Comparison of ENCODE assay signal across 20 cellular contexts in the genomic region with DNA sequence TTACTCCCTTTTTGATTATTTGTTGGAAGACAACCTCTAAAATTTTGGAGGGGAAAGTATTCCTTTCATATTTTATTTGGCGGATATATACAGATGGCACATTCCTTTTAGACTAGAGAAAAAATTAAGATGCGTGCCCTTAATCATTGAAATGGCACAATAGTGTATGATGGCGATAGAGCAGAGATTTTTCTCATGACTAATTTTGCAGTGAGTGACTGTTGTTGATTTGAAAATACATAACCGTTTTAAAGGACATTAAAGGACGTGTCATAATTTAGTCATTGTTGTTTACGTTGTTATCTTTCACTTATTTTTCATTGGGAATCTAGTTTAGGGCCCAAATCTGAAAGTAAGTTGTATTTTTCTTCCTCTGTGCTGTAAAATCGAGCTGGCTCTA.
A peak's percentile ranks its signal among the peaks of the same experiment; 100 is the strongest.
DNase-seq lines count a peak whose midpoint lies in the region; ATAC-seq, FAIRE-seq and TF ChIP-seq lines count a peak whose summit lies in the region.
"Had no signal": no experiment of that assay in that cellular context is flagged by ENCODE, and none has a peak within 500 bp of the region (broad histone marks: within the 10 kb centered on the region; RNA-seq: fewer than 3 reads in every experiment).

No MANE protein-coding gene starts in this region.

- in situ Hi-C loops in gastrocnemius medialis (cut with MboI; ENCODE audit: low sequenced_read_pairs in 4 of 4): no loop called here

- peaks cover 36% of the 10 kb centered on the region for H3K4me1 Mint-ChIP-seq in neural progenitor cell

- H2AFZ ChIP-seq in PC-3 (ENCODE audit: low read length) (no peak overlapping the region), endothelial cell of umbilical vein (ENCODE audit: low read depth, low read length) (no peak overlapping the region), neural progenitor cell (replicated peaks) (no peak overlapping the region)

- TF ChIP-seq POLR2A in endothelial cell of umbilical vein (IDR thresholded peaks at IDR 0.05; ENCODE audit: low read depth, low read length) (no peak), gastrocnemius medialis (IDR thresholded peaks at IDR 0.05) (no peak)

- H3K4me3 Mint-ChIP-seq in neural progenitor cell: no peak overlapping the region
- H3K4me3 Mint-ChIP-seq: activated naive CD8-positive, alpha-beta T cell treated with anti-CD3 and anti-CD28 coated beads, Interleukin-2, amount 50 U/mL, for 24 hours; CD8-positive, alpha-beta T cell; stimulated activated naive CD8-positive, alpha-beta T cell treated with anti-CD3 and anti-CD28 coated beads, Interleukin-15, Interleukin-2, amounts not matched to agents 100 ng/mL and 50 ng/mL, for 24 hours; T-helper 2 cell treated with Interferon-gamma antibody and Interleukin-4, amounts not matched to agents 5 μg/mL and 100 μg/mL, for 36 hours had no signal

- peaks cover 3% of the 10 kb centered on the region for H3K36me3 Mint-ChIP-seq in neural progenitor cell

- H3K4me1 ChIP-seq in PC-3 (ENCODE audit: insufficient read depth, low read length) (peaks cover 12% of the 10 kb centered on the region), endothelial cell of umbilical vein (ENCODE audit: control insufficient read depth, extremely low read depth, insufficient read depth, low read length) (no peaks in the 10 kb centered on the region), neural progenitor cell (peaks cover 37% of the 10 kb centered on the region), gastrocnemius medialis (peaks cover 40 to 54% of the 10 kb centered on the region in 2 donors)

- H3K27me3 ChIP-seq in PC-3 (ENCODE audit: low read length) (no peaks in the 10 kb centered on the region), endothelial cell of umbilical vein (ENCODE audit: control insufficient read depth in 2 of 2, insufficient read depth in 2 of 2, low read length in 2 of 2) (no peaks in the 10 kb centered on the region), neural progenitor cell (no peaks in the 10 kb centered on the region), gastrocnemius medialis (no peaks in the 10 kb centered on the region)

- DNase-seq in GM18507 (ENCODE audit: extremely low spot score, insufficient read length, low read depth) (no peak), PC-3 (peak; percentile 39), endothelial cell of umbilical vein (ENCODE audit: low read depth, low spot score) (no peak), neural progenitor cell (ENCODE audit: low spot score) (no peak), gastrocnemius medialis (no peak), anterior cingulate cortex (lab: John Stamatoyannopoulos, UW) (no peak)
- no peak for DNase-seq in activated CD8-positive, alpha-beta memory T cell treated with anti-CD3 and anti-CD28 coated beads for 24 hours
- DNase-seq: activated naive CD8-positive, alpha-beta T cell treated with anti-CD3 and anti-CD28 coated beads, Interleukin-2, amount 50 U/mL, for 24 hours; CD8-positive, alpha-beta T cell; DMS79 treated with DMSO at 0.1 percent for 48 hours; NCI-H146; NCI-H345; SIG-M5 had no signal

- FAIRE-seq in GM18507 (lab: Jason Lieb, UNC) (peak; percentile 33), endothelial cell of umbilical vein (lab: Jason Lieb, UNC) (peak; percentile 18)
- FAIRE-seq: islet of Langerhans, urothelium cell line had no signal

- H3K4me3 ChIP-seq in PC-3 (ENCODE audit: low read length): no peak overlapping the region
- H3K4me3 ChIP-seq in endothelial cell of umbilical vein (replicated peaks in 1 of 3; ENCODE audit: insufficient read depth in 1 of 3, low read depth in 1 of 3, low read length in 3 of 3): no peak overlapping the region
- H3K4me3 ChIP-seq in neural progenitor cell: no peak overlapping the region
- no peak overlapping the region for H3K4me3 ChIP-seq in gastrocnemius medialis

- no peak overlapping the region for H3K27ac Mint-ChIP-seq in neural progenitor cell
- H3K27ac Mint-ChIP-seq: activated naive CD8-positive, alpha-beta T cell treated with anti-CD3 and anti-CD28 coated beads, Interleukin-2, amount 50 U/mL, for 24 hours; activated T-helper 2 cell treated with anti-CD3 and anti-CD28 coated beads, Interferon-gamma antibody, Interleukin-2, Interleukin-4, amounts not matched to agents 10 μg/mL and 5 μg/mL and 100 μg/mL, durations not matched to agents 14 hours and 24 hours and 36 hours; CD8-positive, alpha-beta T cell; T-helper 2 cell treated with Interferon-gamma antibody and Interleukin-4, amounts not matched to agents 5 μg/mL and 100 μg/mL, for 36 hours had no signal

- peak; percentile 29; the same call in 1 of the 2 replicates for ATAC-seq in PC-3
- no peak for ATAC-seq in gastrocnemius medialis
- ATAC-seq in GM19324 (IDR thresholded peaks at IDR 0.05; ENCODE audit: low FRiP score, unreplicated experiment): no peak
- ATAC-seq: activated CD4-positive, CD25-positive, alpha-beta regulatory T cell treated with anti-CD3 and anti-CD28 coated beads, Interleukin-2, amount 50 U/mL, for 24 hours; activated naive CD8-positive, alpha-beta T cell treated with anti-CD3 and anti-CD28 coated beads, Interleukin-2, amount 50 U/mL, for 24 hours; CD8-positive, alpha-beta T cell had no signal

- peak overlapping the region; percentile 1; the same call in 1 of the 2 replicates for H3K4me2 ChIP-seq in PC-3 (ENCODE audit: low read length)
- H3K4me2 ChIP-seq in endothelial cell of umbilical vein (ENCODE audit: insufficient read depth, low read length): no peak overlapping the region
- H3K4me2 ChIP-seq in neural progenitor cell: peak overlapping the region; percentile 56

- POLR2A ChIA-PET in PC-3 (lab: Charles Lee; ENCODE audit: unreplicated experiment): no interaction called here
- POLR2A ChIA-PET in endothelial cell of umbilical vein (lab: Charles Lee): no interaction called here

- TF ChIP-seq CTCF in PC-3 (conservative IDR thresholded peaks at IDR 0.05; ENCODE audit: low read depth, low read length): no peak
- no peak for TF ChIP-seq CTCF in endothelial cell of umbilical vein (IDR thresholded peaks at IDR 0.05; ENCODE audit: extremely low read depth in 1 of 2, insufficient read depth in 1 of 2, low read depth in 1 of 2, low read length in 2 of 2)
- TF ChIP-seq CTCF in neural progenitor cell (IDR thresholded peaks at IDR 0.05): no peak
- TF ChIP-seq CTCF in gastrocnemius medialis (IDR thresholded peaks at IDR 0.05 in 4 of 5, conservative IDR thresholded peaks at IDR 0.05 in 1 of 5): no peak

- no peaks in the 10 kb centered on the region for H3K9me1 ChIP-seq in endothelial cell of umbilical vein (replicated peaks; ENCODE audit: control insufficient read depth, extremely low read depth, insufficient read depth, low read length)

- H3K9me3 ChIP-seq in PC-3 (ENCODE audit: low read length) (no peaks in the 10 kb centered on the region), endothelial cell of umbilical vein (replicated peaks; ENCODE audit: control insufficient read depth, insufficient read depth, low read length) (no peaks in the 10 kb centered on the region), neural progenitor cell (ENCODE audit: low read depth) (no peaks in the 10 kb centered on the region), gastrocnemius medialis (no peaks in the 10 kb centered on the region)

- BruUV-seq in PC-3 (replicated peaks; lab: Mats Ljungman, UMichigan) (no TSS peak), endothelial cell of umbilical vein (replicated peaks; lab: Mats Ljungman, UMichigan) (no TSS peak)

- H3K79me2 ChIP-seq in PC-3 (ENCODE audit: low read length) (peaks cover 19% of the 10 kb centered on the region; the same call in 1 of the 2 replicates), endothelial cell of umbilical vein (ENCODE audit: control insufficient read depth, insufficient read depth, low read length) (no peaks in the 10 kb centered on the region), neural progenitor cell (ENCODE audit: low read depth) (peaks cover 91% of the 10 kb centered on the region)

- CTCF ChIA-PET in PC-3 (lab: Charles Lee): no interaction called here
- CTCF ChIA-PET in endothelial cell of umbilical vein (lab: Charles Lee): interaction anchor here (1.0 kb wide), 1 partner anchor 9 kb away, joined by 3 read pairs; no protein-coding TSS in a partner anchor

- H4K20me1 ChIP-seq in PC-3 (ENCODE audit: low read length): no peaks in the 10 kb centered on the region
- H4K20me1 ChIP-seq in endothelial cell of umbilical vein (replicated peaks; ENCODE audit: control insufficient read depth, extremely low read depth, insufficient read depth, low read length): no peaks in the 10 kb centered on the region
- H4K20me1 ChIP-seq in neural progenitor cell (ENCODE audit: low read depth): peaks cover 86% of the 10 kb centered on the region

- no peak overlapping the region for H3K27ac ChIP-seq in PC-3 (ENCODE audit: low read length)
- H3K27ac ChIP-seq in endothelial cell of umbilical vein (ENCODE audit: insufficient read depth, low read depth, low read length): no peak overlapping the region
- H3K27ac ChIP-seq in neural progenitor cell: no peak overlapping the region
- H3K27ac ChIP-seq in gastrocnemius medialis: peak overlapping the region in 2 of 4 donors; percentile 35 to 53

- H3K9ac ChIP-seq in PC-3 (ENCODE audit: low read length): no peak overlapping the region
- no peak overlapping the region for H3K9ac ChIP-seq in endothelial cell of umbilical vein (replicated peaks; ENCODE audit: extremely low read depth, insufficient read depth, low read length)
- H3K9ac ChIP-seq in neural progenitor cell: no peak overlapping the region

- H3K36me3 ChIP-seq in PC-3 (ENCODE audit: low read depth, low read length) (no peaks in the 10 kb centered on the region), endothelial cell of umbilical vein (ENCODE audit: control insufficient read depth in 2 of 2, extremely low read depth in 1 of 2, insufficient read depth in 2 of 2, low read length in 2 of 2) (no peaks in the 10 kb centered on the region), neural progenitor cell (no peaks in the 10 kb centered on the region), gastrocnemius medialis (no peaks in the 10 kb centered on the region)

- intact Hi-C loops in PC-3 (cut with micrococcal nuclease) (no loop called here), endothelial cell of umbilical vein (cut with micrococcal nuclease) (no loop called here), gastrocnemius medialis (cut with DNase I; ENCODE audit: low total_unique reads) (loop anchor here (5.0 kb wide), 1 partner anchor 60 kb away; a partner anchor contains a TSS)

- no peaks in the 10 kb centered on the region for H3K27me3 Mint-ChIP-seq in neural progenitor cell (ENCODE audit: insufficient read depth, low read depth)
- H3K27me3 Mint-ChIP-seq: activated naive CD8-positive, alpha-beta T cell treated with anti-CD3 and anti-CD28 coated beads, Interleukin-2, amount 50 U/mL, for 24 hours; stimulated activated naive CD8-positive, alpha-beta T cell treated with anti-CD3 and anti-CD28 coated beads, Interleukin-15, Interleukin-2, amounts not matched to agents 100 ng/mL and 50 ng/mL, for 24 hours had no signal

- dilution Hi-C loops in endothelial cell of umbilical vein (cut with MboI; ENCODE audit: extremely low pct_ligation_motif_present, low sequenced_read_pairs): no loop called here

- H3K9me2 ChIP-seq in PC-3 (replicated peaks; ENCODE audit: low read length): no peaks in the 10 kb centered on the region

- H3F3A ChIP-seq in PC-3 (ENCODE audit: low read length, unreplicated experiment) (no peaks in the 10 kb centered on the region), neural progenitor cell (ENCODE audit: low read depth) (peaks cover 7% of the 10 kb centered on the region)

- no peaks in the 10 kb centered on the region for H3K9me3 Mint-ChIP-seq in neural progenitor cell
- H3K9me3 Mint-ChIP-seq: activated naive CD8-positive, alpha-beta T cell treated with anti-CD3 and anti-CD28 coated beads, Interleukin-2, amount 50 U/mL, for 24 hours; activated T-helper 2 cell treated with anti-CD3 and anti-CD28 coated beads, Interferon-gamma antibody, Interleukin-2, Interleukin-4, amounts not matched to agents 10 μg/mL and 5 μg/mL and 100 μg/mL, durations not matched to agents 14 hours and 24 hours and 36 hours; CD8-positive, alpha-beta T cell; stimulated activated naive CD8-positive, alpha-beta T cell treated with anti-CD3 and anti-CD28 coated beads, Interleukin-15, Interleukin-2, amounts not matched to agents 100 ng/mL and 50 ng/mL, for 24 hours; T-helper 2 cell treated with Interferon-gamma antibody and Interleukin-4, amounts not matched to agents 5 μg/mL and 100 μg/mL, for 36 hours had no signal
